ENCODE assay signal across 9 cellular contexts in genomic region chr5:95620030-95620869, GRCh38. TPM values are rescaled to one million over a fixed set of nuclear protein-coding genes. Genes with fewer than 3 reads are reported as not detected.
DNase-seq lines count a peak whose midpoint lies in the region; ATAC-seq and TF ChIP-seq lines count a peak whose summit lies in the region.
"Had no signal": no experiment of that assay in that cellular context is flagged by ENCODE, and none has a peak within 500 bp of the region (broad histone marks: within the 10 kb centered on the region; RNA-seq: fewer than 3 reads in every experiment).

GPR150 (plus strand) TSS chr5:95620087; CDS start chr5:95620276, 189 bp downstream.

- no peaks in the 10 kb centered on the region; the same call in 1 of the 2 replicates for H3K4me1 ChIP-seq in BE2C
- 0 out of 2 replicates have a peak, but pooled peaks cover 4% of the 10 kb centered on the region for H3K4me1 ChIP-seq in PC-9 (replicated peaks; ENCODE audit: insufficient read depth)
- H3K4me1 ChIP-seq in cardiac muscle cell (ENCODE audit: low read depth), result no peaks in the 10 kb centered on the region

- no peaks in the 10 kb centered on the region for H3K79me2 ChIP-seq in PC-9 (ENCODE audit: low read depth)

- peak; percentile 45 for ATAC-seq in GM18873 (IDR thresholded peaks at IDR 0.05; ENCODE audit: low FRiP score, unreplicated experiment)
- ATAC-seq in HG03135 (IDR thresholded peaks at IDR 0.05; ENCODE audit: unreplicated experiment), result peak; percentile 67

- H2AFZ ChIP-seq in PC-9, result peak within 1 kb of the TSS; percentile 82

- H3K9me2 ChIP-seq in PC-9 (ENCODE audit: insufficient read depth), result no peaks in the 10 kb centered on the region

- peak; percentile 86 for DNase-seq in BE2C
- DNase-seq in PC-9, result peak; percentile 27 to 39
- DNase-seq in activated gamma-delta T cell (lab: John Stamatoyannopoulos, UW), result peak; percentile 42
- DNase-seq in cardiac muscle cell (ENCODE audit: low read depth in 1 of 2, low spot score in 1 of 2), result peak; percentile 61 to 65
- DNase-seq in posterior vena cava (ENCODE audit: low spot score), result peak; percentile 87
- no peak for DNase-seq in NCI-H2107 treated with DMSO at 0.1 percent for 48 hours (lab: John Stamatoyannopoulos, UW; ENCODE audit: unreplicated experiment)

- H3F3A ChIP-seq in PC-9 (ENCODE audit: insufficient read depth, low read depth), result 0 out of 2 replicates have a peak, but pooled peaks cover 3% of the 10 kb centered on the region

- H3K9me3 ChIP-seq in BE2C (no peaks in the 10 kb centered on the region), PC-9 (ENCODE audit: insufficient read depth, low read depth) (no peaks in the 10 kb centered on the region), cardiac muscle cell (ENCODE audit: low read depth) (no peaks in the 10 kb centered on the region)

- CTCF ChIA-PET in PC-9 (lab: Charles Lee), result no interaction called here

- H4K20me1 ChIP-seq in PC-9 (ENCODE audit: insufficient read depth), result no peaks in the 10 kb centered on the region

- BruUV-seq in PC-9 (replicated peaks; lab: Mats Ljungman, UMichigan), result no TSS peak

- POLR2A ChIA-PET in PC-9 (lab: Charles Lee; ENCODE audit: unreplicated experiment), result no interaction called here

- no peaks in the 10 kb centered on the region for H3K27me3 ChIP-seq in BE2C
- H3K27me3 ChIP-seq in PC-9 (ENCODE audit: insufficient read depth, low read depth), result peaks cover 13% of the 10 kb centered on the region; the same call in 1 of the 2 replicates
- H3K27me3 ChIP-seq in cardiac muscle cell, result peaks cover 66% of the 10 kb centered on the region

- peak within 1 kb of the TSS; percentile 81 for H3K4me2 ChIP-seq in PC-9

- TF ChIP-seq CTCF in BE2C (IDR thresholded peaks at IDR 0.05; ENCODE audit: low read depth, low read length), result no peak
- no peak; the same call in 1 of the 2 replicates for TF ChIP-seq CTCF in PC-9 (conservative IDR thresholded peaks at IDR 0.05)
- no peak for TF ChIP-seq CTCF in cardiac muscle cell (IDR thresholded peaks at IDR 0.05; ENCODE audit: low read depth, low read length)

- peak within 1 kb of the TSS; percentile 51 for H3K4me3 ChIP-seq in BE2C (ENCODE audit: low read depth, low read length)
- H3K4me3 ChIP-seq in PC-9, result peak within 1 kb of the TSS; percentile 60
- H3K4me3 ChIP-seq in cardiac muscle cell, result peak within 1 kb of the TSS; percentile 53

- intact Hi-C loops in PC-9 (cut with micrococcal nuclease; ENCODE audit: unreplicated experiment) (no loop called here), posterior vena cava (cut with DNase I) (no loop called here)

- no peak within 1 kb of the TSS for H3K27ac ChIP-seq in PC-9
- H3K27ac ChIP-seq in cardiac muscle cell, result no peak within 1 kb of the TSS

- H3K36me3 ChIP-seq in BE2C, result no peaks in the 10 kb centered on the region
- no peaks in the 10 kb centered on the region for H3K36me3 ChIP-seq in PC-9 (ENCODE audit: low read depth)
- H3K36me3 ChIP-seq in cardiac muscle cell, result no peaks in the 10 kb centered on the region

RNA-seq across cellular contexts. Expression of gene GPR150, which starts in this region (rescaled TPM):
- 0.85 TPM for polyA plus RNA-seq in BE2C (2012; ENCODE audit: insufficient read depth, insufficient read length, low read depth)
- total RNA-seq in PC-9 (2021) (0.17 TPM in 1 of 2 replicates, not detected in the other), cardiac muscle cell (0.07 and 0.57 TPM in 2 replicates), posterior vena cava (under 1 TPM; 0.10 to 0.23 TPM)
- polyA plus RNA-seq in cardiac muscle cell, result 0.35 and 0.39 TPM in 2 replicates
- total RNA-seq: NCI-H460 had no signal

Comparison
In these comparisons a context has a peak if more than half of its experiments do, and no peak if none do; other contexts are left out.
1. Peak in DNase-seq, H3K4me3 ChIP-seq and H3K4me2 ChIP-seq in PC-9; RNA of the gene not detected or under 1 TPM.
2. Peak in DNase-seq and H3K4me3 ChIP-seq in cardiac muscle cell; RNA of the gene not detected or under 1 TPM.
3. Peak in DNase-seq in posterior vena cava; RNA of the gene not detected or under 1 TPM.